In genomic region chr5:139275536-139276297, GRCh38 we compare ENCODE assay signal across 9 cellular contexts. TPM values are rescaled to one million over a fixed set of nuclear protein-coding genes. Genes with fewer than 3 reads are reported as not detected.
DNase-seq lines count a peak whose midpoint lies in the region; ATAC-seq and TF ChIP-seq lines count a peak whose summit lies in the region.
"Had no signal": no experiment of that assay in that cellular context is flagged by ENCODE, and none has a peak within 500 bp of the region (broad histone marks: within the 10 kb centered on the region; RNA-seq: fewer than 3 reads in every experiment).

No MANE protein-coding gene starts in this region.

- H3K36me3 ChIP-seq in MM.1S (replicated peaks; ENCODE audit: insufficient read depth, low read length) (peaks cover 9% of the 10 kb centered on the region; the same call in 1 of the 2 replicates), brain microvascular endothelial cell (replicated peaks) (peaks cover 46% of the 10 kb centered on the region), lower lobe of right lung (peaks cover 27% of the 10 kb centered on the region)

- peaks cover 48% of the 10 kb centered on the region for H3K4me1 Mint-ChIP-seq in nephron

- no peak for ATAC-seq in lower lobe of right lung
- ATAC-seq: Right ventricle myocardium inferior had no signal

- peak; percentile 53 for DNase-seq in MM.1S
- DNase-seq in brain microvascular endothelial cell = no peak
- no peak for DNase-seq in SHP77 treated with DMSO at 0.1 percent for 48 hours (lab: John Stamatoyannopoulos, UW)
- DNase-seq in lower lobe of right lung = no peak
- no peak for DNase-seq in hippocampal formation (lab: John Stamatoyannopoulos, UW)
- no peak for DNase-seq in NCI-H1694 (lab: John Stamatoyannopoulos, UW)

- intact Hi-C loops in lower lobe of right lung (cut with DNase I) = no loop called here

- H2AFZ ChIP-seq in MM.1S (ENCODE audit: low read length) = no peak overlapping the region

- H4K20me1 ChIP-seq in MM.1S (ENCODE audit: insufficient read depth, low read length) = no peaks in the 10 kb centered on the region

- H3K4me1 ChIP-seq in MM.1S (ENCODE audit: low read length) (peaks cover 38% of the 10 kb centered on the region), lower lobe of right lung (peaks cover 39% of the 10 kb centered on the region)

- H3K79me2 ChIP-seq in MM.1S (ENCODE audit: low read length) = peaks cover 44% of the 10 kb centered on the region

- peak overlapping the region; percentile 74 to 82 (median 80) for H3K4me3 Mint-ChIP-seq in nephron

- TF ChIP-seq CTCF in GM12875 (IDR thresholded peaks at IDR 0.05; ENCODE audit: borderline replicate concordance, insufficient read depth, low read depth, low read length) (no peak), MM.1S (IDR thresholded peaks at IDR 0.05; ENCODE audit: low read length) (no peak), brain microvascular endothelial cell (IDR thresholded peaks at IDR 0.05; ENCODE audit: low read depth, low read length, missing control alignments) (no peak), nephron (IDR thresholded peaks at IDR 0.05; ENCODE audit: unreplicated experiment in 3 of 3) (no peak), lower lobe of right lung (IDR thresholded peaks at IDR 0.05) (no peak)

- H3K27ac Mint-ChIP-seq in nephron = peak overlapping the region in 2 of 3 experiments; percentile 15 to 55

- H3K9ac ChIP-seq in MM.1S (ENCODE audit: low read length) = no peak overlapping the region

- H3K27me3 ChIP-seq in MM.1S (replicated peaks; ENCODE audit: insufficient read depth, low read length) (peaks cover 11% of the 10 kb centered on the region), brain microvascular endothelial cell (replicated peaks) (no peaks in the 10 kb centered on the region), lower lobe of right lung (ENCODE audit: low read depth) (no peaks in the 10 kb centered on the region)

- H3F3A ChIP-seq in MM.1S (ENCODE audit: insufficient read depth, low read length) = peaks cover 12% of the 10 kb centered on the region

- peak overlapping the region; percentile 89 for H3K4me3 ChIP-seq in GM12875 (ENCODE audit: low read depth, low read length)
- H3K4me3 ChIP-seq in MM.1S (ENCODE audit: low read length) = peak overlapping the region; percentile 28; the same call in 1 of the 2 replicates
- peak overlapping the region; percentile 38 for H3K4me3 ChIP-seq in brain microvascular endothelial cell (ENCODE audit: low read depth, low read length)
- no peak overlapping the region for H3K4me3 ChIP-seq in lower lobe of right lung

- H3K27ac ChIP-seq in MM.1S (ENCODE audit: low read length) (no peak overlapping the region), brain microvascular endothelial cell (no peak overlapping the region), lower lobe of right lung (no peak overlapping the region)

- no peaks in the 10 kb centered on the region for H3K9me2 ChIP-seq in MM.1S (replicated peaks; ENCODE audit: insufficient read depth, low read length)

- in situ Hi-C loops in brain microvascular endothelial cell (cut with HindIII; ENCODE audit: low pct_ligation_motif_present, low sequenced_read_pairs) = no loop called here

- H3K9me3 ChIP-seq in MM.1S (replicated peaks; ENCODE audit: insufficient read depth, low read length) = no peaks in the 10 kb centered on the region
- H3K9me3 ChIP-seq in lower lobe of right lung = no peaks in the 10 kb centered on the region

- H3K9me3 Mint-ChIP-seq in nephron = no peaks in the 10 kb centered on the region

- H3K4me2 ChIP-seq in MM.1S (ENCODE audit: low read depth, low read length) = peak overlapping the region; percentile 55

- no peaks in the 10 kb centered on the region for H3K27me3 Mint-ChIP-seq in nephron (ENCODE audit: low read depth)

- H3K36me3 Mint-ChIP-seq in nephron (ENCODE audit: low read depth) = no peaks in the 10 kb centered on the region

RNA-seq across cellular contexts. Expression of gene MATR3, which starts 17.8 kb away (rescaled TPM):
- 176 TPM for total RNA-seq in lower lobe of right lung
